8 cellular contexts compared by ENCODE assay signal in genomic region chrX:119398587-119398973, GRCh38. TPM values are rescaled to one million over a fixed set of nuclear protein-coding genes. Genes with fewer than 3 reads are reported as not detected.
A peak's percentile ranks its signal among the peaks of the same experiment; 100 is the strongest.
DNase-seq lines count a peak whose midpoint lies in the region; ATAC-seq and TF ChIP-seq lines count a peak whose summit lies in the region.

No MANE protein-coding gene starts in this region.

- H3K27me3 ChIP-seq in BE2C (no peaks in the 10 kb centered on the region), thyroid gland (no peaks in the 10 kb centered on the region)

- H3K4me1 Mint-ChIP-seq in immature natural killer cell, result peaks cover 19 to 20% of the 10 kb centered on the region in 2 donors

- peak overlapping the region; percentile 86 to 91 (median 89) for H3K4me3 Mint-ChIP-seq in immature natural killer cell

- H3K27ac Mint-ChIP-seq in activated naive CD4-positive, alpha-beta T cell treated with anti-CD3 and anti-CD28 coated beads, Interleukin-2, amount 50 U/mL, for 72 hours, result peak overlapping the region; percentile 75 to 94
- H3K27ac Mint-ChIP-seq in immature natural killer cell, result peak overlapping the region; percentile 77 to 94 (median 88)

- H3K9me3 ChIP-seq in BE2C, result no peaks in the 10 kb centered on the region
- no peaks in the 10 kb centered on the region for H3K9me3 ChIP-seq in thyroid gland

- WGBS in thyroid gland, 2 donors, result 13 to 26% methylated on average over 3 of the region's 3 CpGs

- no peaks in the 10 kb centered on the region for H3K4me1 ChIP-seq in BE2C
- H3K4me1 ChIP-seq in thyroid gland, result no peaks in the 10 kb centered on the region

- TF ChIP-seq CTCF in BE2C (IDR thresholded peaks at IDR 0.05; ENCODE audit: low read depth, low read length) (no peak), thyroid gland (IDR thresholded peaks at IDR 0.05) (no peak)

- intact Hi-C loops in thyroid gland (cut with DNase I), result no loop called here

- H3K36me3 ChIP-seq in BE2C (no peaks in the 10 kb centered on the region), thyroid gland (no peaks in the 10 kb centered on the region)

- DNase-seq in BE2C, result no peak
- DNase-seq in activated naive CD4-positive, alpha-beta T cell treated with anti-CD3 and anti-CD28 coated beads, Interleukin-2, amount 50 U/mL, for 72 hours (ENCODE audit: low spot score in 2 of 2), result no peak
- peak; percentile 1 to 9 (median 3) for DNase-seq in immature natural killer cell
- no peak for DNase-seq in thyroid gland
- no peak for DNase-seq in NCI-H2081 treated with DMSO at 0.1 percent for 48 hours (lab: John Stamatoyannopoulos, UW)
- no peak for DNase-seq in NCI-H69 (lab: John Stamatoyannopoulos, UW)
- DNase-seq in dedifferentiated amniotic fluid mesenchymal stem cell (ENCODE audit: extremely low spot score), result no peak

- no peaks in the 10 kb centered on the region for H3K9me3 Mint-ChIP-seq in activated naive CD4-positive, alpha-beta T cell treated with anti-CD3 and anti-CD28 coated beads, Interleukin-2, amount 50 U/mL, for 72 hours
- H3K9me3 Mint-ChIP-seq in immature natural killer cell, result no peaks in the 10 kb centered on the region

- ATAC-seq in HG02571 (IDR thresholded peaks at IDR 0.05; ENCODE audit: unreplicated experiment), result peak; percentile 5
- ATAC-seq in activated naive CD4-positive, alpha-beta T cell treated with anti-CD3 and anti-CD28 coated beads, Interleukin-2, amount 50 U/mL, for 72 hours, result no peak

- H3K27me3 Mint-ChIP-seq in immature natural killer cell (ENCODE audit: low read depth in 3 of 3), result peaks cover 0 to 5% (median 3%) of the 10 kb centered on the region in 3 donors

- no peaks in the 10 kb centered on the region for H3K36me3 Mint-ChIP-seq in activated naive CD4-positive, alpha-beta T cell treated with anti-CD3 and anti-CD28 coated beads, Interleukin-2, amount 50 U/mL, for 72 hours
- H3K36me3 Mint-ChIP-seq in immature natural killer cell, result no peaks in the 10 kb centered on the region

- TF ChIP-seq POLR2A in thyroid gland (IDR thresholded peaks at IDR 0.05), result no peak

- H3K4me3 ChIP-seq in BE2C (ENCODE audit: low read depth, low read length) (peak overlapping the region; percentile 54), thyroid gland (replicated peaks in 1 of 3) (peak overlapping the region in 2 of 3 donors; percentile 30 to 57)

- peak overlapping the region in 2 of 3 donors; percentile 35 to 52 for H3K27ac ChIP-seq in thyroid gland

RNA-seq across cellular contexts. Expression of gene SLC25A43, which starts 0.6 kb away (rescaled TPM):
- polyA plus RNA-seq in BE2C (2012; ENCODE audit: insufficient read depth, insufficient read length, low read depth), result 3.0 TPM
- total RNA-seq in activated naive CD4-positive, alpha-beta T cell treated with anti-CD3 and anti-CD28 coated beads, Interleukin-2, amount 50 U/mL, for 72 hours, result 1 to 10 TPM; 1.8 to 9.2 TPM
- 10 to 100 TPM in 2 of 3 donors, 1 to 10 TPM in 1; 6.1 to 12.6 (median 10.7) TPM for polyA plus RNA-seq in immature natural killer cell
- 10 to 100 TPM in 2 of 4 donors, 1 to 10 TPM in 2; 2.6 to 19.2 (median 9.9) TPM for total RNA-seq in thyroid gland

Comparison
In these comparisons a context has a peak if more than half of its experiments do, and no peak if none do; other contexts are left out.
1. DNase-seq: peak in immature natural killer cell (3 of 3); none in BE2C (single experiment), activated naive CD4-positive, alpha-beta T cell treated with anti-CD3 and anti-CD28 coated beads, Interleukin-2, amount 50 U/mL, for 72 hours (0 of 2), thyroid gland (0 of 2), NCI-H2081 treated with DMSO at 0.1 percent for 48 hours (single experiment), NCI-H69 (single experiment) and dedifferentiated amniotic fluid mesenchymal stem cell (single experiment).